ENCODE assay signal across 8 cellular contexts in the genomic region with DNA sequence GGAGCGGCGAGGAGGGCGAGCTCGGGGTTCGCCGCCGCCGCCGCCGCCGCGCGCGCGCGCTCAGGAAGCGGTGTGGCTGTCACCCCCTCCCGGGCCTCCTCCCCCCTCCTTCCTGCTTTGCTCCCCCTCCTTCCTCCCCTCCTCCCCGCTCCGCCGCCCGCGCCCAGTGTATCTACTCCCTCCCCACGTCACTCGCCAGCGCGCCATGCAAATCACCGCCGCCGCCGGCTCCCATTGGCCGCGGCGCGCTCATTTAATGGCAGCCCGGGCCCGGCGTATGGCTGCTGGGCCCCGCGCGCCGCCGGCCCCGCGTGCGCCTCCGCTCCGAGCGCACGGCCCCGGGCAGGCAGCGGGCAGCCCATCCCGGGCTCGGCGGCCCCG. TPM values are rescaled to one million over a fixed set of nuclear protein-coding genes. Genes with fewer than 3 reads are reported as not detected.
DNase-seq lines count a peak whose midpoint lies in the region; ATAC-seq and TF ChIP-seq lines count a peak whose summit lies in the region.

No MANE protein-coding gene starts in this region.

- ATAC-seq in activated T-cell treated with anti-CD3 and anti-CD28 coated beads, Interleukin-2, amount 50 U/mL, for 72 hours (replicated peaks in 1 of 2) = peak; percentile 86 to 87
- ATAC-seq in left ventricle myocardium superior (peak; percentile 78), GM18868 (IDR thresholded peaks at IDR 0.05; ENCODE audit: unreplicated experiment) (no peak)

- H3K27ac Mint-ChIP-seq in activated T-cell treated with anti-CD3 and anti-CD28 coated beads, Interleukin-2, amount 50 U/mL, for 72 hours = no peak overlapping the region

- intact Hi-C loops in left ventricle myocardium superior (cut with micrococcal nuclease) = no loop called here

- DNase-seq in NCI-H82 (lab: John Stamatoyannopoulos, UW) = peak; percentile 63
- no peak for DNase-seq in NCI-H82 treated with DMSO at 0.1 percent for 48 hours (lab: John Stamatoyannopoulos, UW; ENCODE audit: unreplicated experiment)
- peak; percentile 71 to 75 for DNase-seq in activated T-cell treated with anti-CD3 and anti-CD28 coated beads, Interleukin-2, amount 50 U/mL, for 72 hours
- peak; percentile 66 for DNase-seq in left ventricle myocardium superior
- DNase-seq in smooth muscle cell (lab: John Stamatoyannopoulos, UW; ENCODE audit: unreplicated experiment) = no peak
- DNase-seq in NCI-H446 treated with DMSO at 0.1 percent for 48 hours (lab: John Stamatoyannopoulos, UW) = no peak
- no peak for DNase-seq in DMS53 treated with DMSO at 0.1 percent for 48 hours (lab: John Stamatoyannopoulos, UW; ENCODE audit: unreplicated experiment)

- H3K4me3 ChIP-seq in smooth muscle cell = peak overlapping the region; percentile 38

- peak overlapping the region; percentile 81 for H3K4me2 ChIP-seq in smooth muscle cell

- H3K27me3 Mint-ChIP-seq in activated T-cell treated with anti-CD3 and anti-CD28 coated beads, Interleukin-2, amount 50 U/mL, for 72 hours (ENCODE audit: low read depth) = peaks cover 74% of the 10 kb centered on the region

- 0% methylated on average over 28 of the region's 56 CpGs for WGBS in smooth muscle cell (ENCODE audit: low lambda C conversion rate)

- H3K9me3 ChIP-seq in smooth muscle cell (replicated peaks; ENCODE audit: low read depth) = no peaks in the 10 kb centered on the region

- peaks cover 31% of the 10 kb centered on the region for H3K4me1 ChIP-seq in smooth muscle cell (ENCODE audit: low read depth)

- H3K36me3 Mint-ChIP-seq in activated T-cell treated with anti-CD3 and anti-CD28 coated beads, Interleukin-2, amount 50 U/mL, for 72 hours (ENCODE audit: insufficient read depth in 2 of 2) = peaks cover 6 to 13% of the 10 kb centered on the region in 2 donors

- H3K4me3 Mint-ChIP-seq in activated T-cell treated with anti-CD3 and anti-CD28 coated beads, Interleukin-2, amount 50 U/mL, for 72 hours = peak overlapping the region; percentile 73 to 74

- H3K36me3 ChIP-seq in smooth muscle cell (ENCODE audit: low read depth) = no peaks in the 10 kb centered on the region

- H2AFZ ChIP-seq in smooth muscle cell (ENCODE audit: low read depth) = no peak overlapping the region

- H3K9ac ChIP-seq in smooth muscle cell (ENCODE audit: low read depth) = no peak overlapping the region

- no peaks in the 10 kb centered on the region for H4K20me1 ChIP-seq in smooth muscle cell (ENCODE audit: low read depth)

- H3K27ac ChIP-seq in smooth muscle cell (ENCODE audit: low read depth) = no peak overlapping the region

- peaks cover 92% of the 10 kb centered on the region for H3K27me3 ChIP-seq in smooth muscle cell (ENCODE audit: low read depth)

- no peaks in the 10 kb centered on the region for H3K79me2 ChIP-seq in smooth muscle cell (ENCODE audit: low read depth)

- H3K9me3 Mint-ChIP-seq in activated T-cell treated with anti-CD3 and anti-CD28 coated beads, Interleukin-2, amount 50 U/mL, for 72 hours = peaks cover 2% of the 10 kb centered on the region in 2 donors

- TF ChIP-seq CTCF in smooth muscle cell (IDR thresholded peaks at IDR 0.05; ENCODE audit: borderline replicate concordance, insufficient read depth, poor library complexity, severe bottlenecking) = no peak

- peaks cover 6% of the 10 kb centered on the region for H3K4me1 Mint-ChIP-seq in activated T-cell treated with anti-CD3 and anti-CD28 coated beads, Interleukin-2, amount 50 U/mL, for 72 hours (ENCODE audit: low read depth)

- no peaks in the 10 kb centered on the region for H3F3A ChIP-seq in smooth muscle cell (ENCODE audit: low read depth)

RNA-seq across cellular contexts. Expression of gene SOX1, which starts 0.3 kb away (rescaled TPM):
- total RNA-seq in activated T-cell treated with anti-CD3 and anti-CD28 coated beads, Interleukin-2, amount 50 U/mL, for 72 hours = under 1 TPM in 1 of 2 donors, not detected in 1; 0.07 TPM
- total RNA-seq in left ventricle myocardium superior (not detected), smooth muscle cell (not detected in 2 replicates)
- polyA plus RNA-seq in smooth muscle cell = not detected in 2 replicates

Comparison
In these comparisons a context has a peak if more than half of its experiments do, and no peak if none do; other contexts are left out.
1. DNase-seq: peak in NCI-H82 (single experiment), activated T-cell treated with anti-CD3 and anti-CD28 coated beads, Interleukin-2, amount 50 U/mL, for 72 hours (2 of 2) and left ventricle myocardium superior (single experiment); none in NCI-H82 treated with DMSO at 0.1 percent for 48 hours (single experiment), smooth muscle cell (single experiment), NCI-H446 treated with DMSO at 0.1 percent for 48 hours (single experiment) and DMS53 treated with DMSO at 0.1 percent for 48 hours (single experiment).